ENCODE assay signal across 17 cellular contexts in genomic region chr11:12242926-12243325, GRCh38.
A peak's percentile ranks its signal among the peaks of the same experiment; 100 is the strongest.
DNase-seq lines count a peak whose midpoint lies in the region; FAIRE-seq and TF ChIP-seq lines count a peak whose summit lies in the region.
"Had no signal": no experiment of that assay in that cellular context is flagged by ENCODE, and none has a peak within 500 bp of the region (broad histone marks: within the 10 kb centered on the region; RNA-seq: fewer than 3 reads in every experiment).

No MANE protein-coding gene starts in this region.

- TF ChIP-seq CTCF in H1 (IDR thresholded peaks at IDR 0.05; ENCODE audit: control extremely low read depth in 1 of 3, insufficient read depth in 1 of 3, low read depth in 1 of 3, low read length in 3 of 3): no peak
- TF ChIP-seq CTCF in tibial artery (IDR thresholded peaks at IDR 0.05): no peak

- DNase-seq in activated naive CD4-positive, alpha-beta T cell treated with anti-CD3 and anti-CD28 coated beads, Interleukin-2, amount 50 U/mL, for 16 hours: no peak
- no peak for DNase-seq in activated T-helper 2 cell treated with anti-CD3 and anti-CD28 coated beads, Interferon-gamma antibody, Interleukin-2, Interleukin-4, amounts not matched to agents 10 μg/mL and 5 μg/mL and 100 μg/mL, durations not matched to agents 14 hours and 24 hours and 36 hours (ENCODE audit: low spot score)
- DNase-seq in H1 (ENCODE audit: low read depth in 1 of 2, low spot score in 2 of 2) (no peak), tibial artery (no peak), 8988T (no peak), medulla oblongata (ENCODE audit: extremely low spot score) (no peak), germinal center (ENCODE audit: low spot score) (no peak)
- DNase-seq: activated effector memory CD4-positive, alpha-beta T cell treated with Interleukin-2 at 50 U/mL for 16 hours; AML-193; foreskin melanocyte; HCEC 1CT; naive B cell; NK-92 treated with Interleukin-12 subunit alpha and Interleukin-12 subunit beta, amount 100 ng/mL, for 24 hours; retina had no signal

- H2BK5ac ChIP-seq in H1 (ENCODE audit: low read depth, low read length): peak overlapping the region; percentile 10; the same call in 1 of the 2 replicates

- no peak for FAIRE-seq in H1 (lab: Jason Lieb, UNC)
- FAIRE-seq: endometrium had no signal

- H4K5ac ChIP-seq in H1 (ENCODE audit: insufficient read length, low read depth, low read length): no peak overlapping the region

- no peaks in the 10 kb centered on the region for H3K79me1 ChIP-seq in H1 (ENCODE audit: low read depth, low read length)

- no peak overlapping the region for H2AK5ac ChIP-seq in H1 (ENCODE audit: low read depth, low read length)

- peak overlapping the region; percentile 76 for H3K27ac Mint-ChIP-seq in activated naive CD4-positive, alpha-beta T cell treated with anti-CD3 and anti-CD28 coated beads, Interleukin-2, amount 50 U/mL, for 24 hours
- peak overlapping the region; percentile 80 for H3K27ac Mint-ChIP-seq in activated T-helper 2 cell treated with anti-CD3 and anti-CD28 coated beads, Interferon-gamma antibody, Interleukin-2, Interleukin-4, amounts not matched to agents 10 μg/mL and 5 μg/mL and 100 μg/mL, durations not matched to agents 14 hours and 24 hours and 36 hours
- H3K27ac Mint-ChIP-seq: naive B cell had no signal

- H2AFZ ChIP-seq in H1 (ENCODE audit: low read length): no peak overlapping the region

- H2BK120ac ChIP-seq in H1 (replicated peaks; ENCODE audit: low read depth, low read length): no peak overlapping the region

- TF ChIP-seq POLR2A in H1 (IDR thresholded peaks at IDR 0.05; ENCODE audit: control extremely low read depth in 1 of 2, low read depth in 2 of 2, low read length in 2 of 2): no peak

- no peaks in the 10 kb centered on the region for H3K27me3 Mint-ChIP-seq in activated naive CD4-positive, alpha-beta T cell treated with anti-CD3 and anti-CD28 coated beads, Interleukin-2, amount 50 U/mL, for 24 hours
- H3K27me3 Mint-ChIP-seq in activated T-helper 2 cell treated with anti-CD3 and anti-CD28 coated beads, Interferon-gamma antibody, Interleukin-2, Interleukin-4, amounts not matched to agents 10 μg/mL and 5 μg/mL and 100 μg/mL, durations not matched to agents 14 hours and 24 hours and 36 hours (ENCODE audit: low read depth): no peaks in the 10 kb centered on the region

- POLR2A ChIA-PET in H1 (lab: Charles Lee; ENCODE audit: partially characterized antibody): interaction anchor here (0.8 to 1.5 kb wide), 2 partner anchors 9 to 20 kb away, joined by 3 to 6 read pairs; no protein-coding TSS in a partner anchor

- H3K4me2 ChIP-seq in H1 (ENCODE audit: insufficient read depth in 1 of 2, low read depth in 2 of 2, low read length in 2 of 2): no peak overlapping the region

- H4K91ac ChIP-seq in H1 (replicated peaks; ENCODE audit: insufficient read length, low read length): no peak overlapping the region

- no peak overlapping the region for H3K27ac ChIP-seq in H1 (ENCODE audit: low read depth, low read length)
- peak overlapping the region; percentile 77 to 86 for H3K27ac ChIP-seq in tibial artery
- H3K27ac ChIP-seq: cardiac muscle cell had no signal

- no peaks in the 10 kb centered on the region for H3K9me3 ChIP-seq in H1 (ENCODE audit: insufficient read depth in 2 of 2, low read depth in 1 of 2, low read length in 1 of 2)
- no peaks in the 10 kb centered on the region for H3K9me3 ChIP-seq in tibial artery

- H3K4me3 ChIP-seq in H1 (ENCODE audit: extremely low read depth in 1 of 4, insufficient read depth in 2 of 4, low read depth in 3 of 4, low read length in 4 of 4) (no peak overlapping the region), tibial artery (no peak overlapping the region)
- H3K4me3 ChIP-seq: cardiac muscle cell had no signal

- no peak overlapping the region for H3K23ac ChIP-seq in H1 (ENCODE audit: insufficient read length)

- H3K79me2 ChIP-seq in H1 (ENCODE audit: control insufficient read depth in 1 of 2, insufficient read depth in 2 of 2, low read length in 2 of 2): no peaks in the 10 kb centered on the region

- TF ChIP-seq RAD21 in H1 (IDR thresholded peaks at IDR 0.05 in 1 of 2, conservative IDR thresholded peaks at IDR 0.05 in 1 of 2; ENCODE audit: low read depth in 2 of 2, low read length in 2 of 2): no peak

- H3K18ac ChIP-seq in H1 (ENCODE audit: extremely low read depth, low read length): no peak overlapping the region

- H3K27me3 ChIP-seq in H1 (replicated peaks in 1 of 4; ENCODE audit: control insufficient read depth in 3 of 4, extremely low read depth in 1 of 4, insufficient read depth in 3 of 4, low read length in 3 of 4) (no peaks in the 10 kb centered on the region), tibial artery (no peaks in the 10 kb centered on the region)
- H3K27me3 ChIP-seq: cardiac muscle cell had no signal

- no peak overlapping the region for H2BK12ac ChIP-seq in H1 (ENCODE audit: low read depth, low read length)

- H3K4me1 ChIP-seq in H1 (replicated peaks in 1 of 4; ENCODE audit: control insufficient read depth in 3 of 4, insufficient read depth in 4 of 4, low read length in 3 of 4) (peaks cover 0 to 15% (median 5%) of the 10 kb centered on the region in 4 experiments; a peak in 4 of 7 replicates), tibial artery (peaks cover 0 to 92% (median 38%) of the 10 kb centered on the region in 4 donors)

- no peak overlapping the region for H3K14ac ChIP-seq in H1 (ENCODE audit: insufficient read length)

- H4K20me1 ChIP-seq in H1 (replicated peaks in 1 of 2; ENCODE audit: control insufficient read depth in 1 of 2, insufficient read depth in 2 of 2, low read length in 2 of 2): no peaks in the 10 kb centered on the region

- H3K36me3 ChIP-seq in H1 (ENCODE audit: control insufficient read depth in 2 of 4, insufficient read depth in 4 of 4, low read length in 3 of 4) (no peaks in the 10 kb centered on the region), tibial artery (peaks cover 60 to 79% (median 69%) of the 10 kb centered on the region in 3 donors)

- peak overlapping the region; percentile 67; the same call in 1 of the 2 replicates for H2BK20ac ChIP-seq in H1 (ENCODE audit: low read length)

- H4K8ac ChIP-seq in H1 (ENCODE audit: extremely low read depth, insufficient read depth, low read length): no peak overlapping the region

- H3K23me2 ChIP-seq in H1 (ENCODE audit: low read depth, low read length): no peaks in the 10 kb centered on the region

- WGBS in H1 (ENCODE audit: extremely low coverage in 1 of 2, insufficient coverage in 1 of 2, insufficient read length in 1 of 2, insufficient replicate concordance in 2 of 2, low coverage in 1 of 2, low lambda C conversion rate in 2 of 2, missing lambda C conversion rate in 1 of 2), 2 experiments: 81% methylated on average over 3 of the region's 3 CpGs; no CpG with 5 or more reads in 1 of the 2 experiments

- no peak overlapping the region for H3K56ac ChIP-seq in H1 (replicated peaks; ENCODE audit: insufficient read length, low read depth, low read length)

- peak overlapping the region; percentile 40 for H3K4me3 Mint-ChIP-seq in activated naive CD4-positive, alpha-beta T cell treated with anti-CD3 and anti-CD28 coated beads, Interleukin-2, amount 50 U/mL, for 24 hours
- H3K4me3 Mint-ChIP-seq in activated T-helper 2 cell treated with anti-CD3 and anti-CD28 coated beads, Interferon-gamma antibody, Interleukin-2, Interleukin-4, amounts not matched to agents 10 μg/mL and 5 μg/mL and 100 μg/mL, durations not matched to agents 14 hours and 24 hours and 36 hours (ENCODE audit: low read depth): no peak overlapping the region

- H3K9me3 Mint-ChIP-seq in activated naive CD4-positive, alpha-beta T cell treated with anti-CD3 and anti-CD28 coated beads, Interleukin-2, amount 50 U/mL, for 24 hours: no peaks in the 10 kb centered on the region
- no peaks in the 10 kb centered on the region for H3K9me3 Mint-ChIP-seq in activated T-helper 2 cell treated with anti-CD3 and anti-CD28 coated beads, Interferon-gamma antibody, Interleukin-2, Interleukin-4, amounts not matched to agents 10 μg/mL and 5 μg/mL and 100 μg/mL, durations not matched to agents 14 hours and 24 hours and 36 hours
- H3K9me3 Mint-ChIP-seq: naive B cell had no signal

- no peaks in the 10 kb centered on the region for H3K36me3 Mint-ChIP-seq in activated naive CD4-positive, alpha-beta T cell treated with anti-CD3 and anti-CD28 coated beads, Interleukin-2, amount 50 U/mL, for 24 hours
- H3K36me3 Mint-ChIP-seq in activated T-helper 2 cell treated with anti-CD3 and anti-CD28 coated beads, Interferon-gamma antibody, Interleukin-2, Interleukin-4, amounts not matched to agents 10 μg/mL and 5 μg/mL and 100 μg/mL, durations not matched to agents 14 hours and 24 hours and 36 hours (ENCODE audit: low read depth): peaks cover 95% of the 10 kb centered on the region
- H3K36me3 Mint-ChIP-seq: naive B cell had no signal

- TF ChIP-seq EP300 in H1 (IDR thresholded peaks at IDR 0.05; ENCODE audit: borderline replicate concordance in 1 of 2, low read depth in 2 of 2, low read length in 2 of 2): no peak

- no peak overlapping the region for H3K4ac ChIP-seq in H1 (replicated peaks; ENCODE audit: insufficient read length, low read depth, low read length)

- H2BK15ac ChIP-seq in H1 (ENCODE audit: low read length): no peak overlapping the region

- peaks cover 34% of the 10 kb centered on the region for H3K4me1 Mint-ChIP-seq in activated naive CD4-positive, alpha-beta T cell treated with anti-CD3 and anti-CD28 coated beads, Interleukin-2, amount 50 U/mL, for 24 hours
- peaks cover 32% of the 10 kb centered on the region for H3K4me1 Mint-ChIP-seq in activated T-helper 2 cell treated with anti-CD3 and anti-CD28 coated beads, Interferon-gamma antibody, Interleukin-2, Interleukin-4, amounts not matched to agents 10 μg/mL and 5 μg/mL and 100 μg/mL, durations not matched to agents 14 hours and 24 hours and 36 hours (ENCODE audit: low read depth)
- H3K4me1 Mint-ChIP-seq: naive B cell had no signal

- intact Hi-C loops in activated T-helper 2 cell treated with anti-CD3 and anti-CD28 coated beads, Interferon-gamma antibody, Interleukin-2, Interleukin-4, amounts not matched to agents 10 μg/mL and 5 μg/mL and 100 μg/mL, durations not matched to agents 14 hours and 24 hours and 36 hours (cut with micrococcal nuclease): no loop called here
- intact Hi-C loops in tibial artery (cut with DNase I; ENCODE audit: low total_unique reads): no loop called here

- no peak overlapping the region for H3K9ac ChIP-seq in H1 (replicated peaks in 1 of 4; ENCODE audit: extremely low read depth in 1 of 4, low read depth in 3 of 4, low read length in 3 of 4)

- CTCF ChIA-PET in H1 (lab: Charles Lee; ENCODE audit: partially characterized antibody): interaction anchor here (1.2 to 1.9 kb wide), 3 partner anchors 9 to 195 kb away, joined by 3 to 12 read pairs (median 3); no protein-coding TSS in a partner anchor

TF ChIP-seq in H1, 55 proteins besides CTCF, POLR2A, EP300 and RAD21 (continues in another document):
- TF ChIP-seq, protein P1, sequence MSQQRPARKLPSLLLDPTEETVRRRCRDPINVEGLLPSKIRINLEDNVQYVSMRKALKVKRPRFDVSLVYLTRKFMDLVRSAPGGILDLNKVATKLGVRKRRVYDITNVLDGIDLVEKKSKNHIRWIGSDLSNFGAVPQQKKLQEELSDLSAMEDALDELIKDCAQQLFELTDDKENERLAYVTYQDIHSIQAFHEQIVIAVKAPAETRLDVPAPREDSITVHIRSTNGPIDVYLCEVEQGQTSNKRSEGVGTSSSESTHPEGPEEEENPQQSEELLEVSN (IDR thresholded peaks at IDR 0.05): no peak
- no peak for TF ChIP-seq KDM5A (IDR thresholded peaks at IDR 0.05; ENCODE audit: low read length)
